Comparison of ENCODE assay signal across 8 cellular contexts in genomic region chr3:14947886-14948608, GRCh38. TPM values are rescaled to one million over a fixed set of nuclear protein-coding genes. Genes with fewer than 3 reads are reported as not detected.
DNase-seq lines count a peak whose midpoint lies in the region; ATAC-seq and TF ChIP-seq lines count a peak whose summit lies in the region.

No MANE protein-coding gene starts in this region.

- peaks cover 5% of the 10 kb centered on the region for H3K36me3 ChIP-seq in GM06990 (ENCODE audit: control insufficient read depth, insufficient read depth, low read length)
- H3K36me3 ChIP-seq in SK-N-MC (ENCODE audit: insufficient read depth, low read length), result peaks cover 14% of the 10 kb centered on the region
- H3K36me3 ChIP-seq in suprapubic skin, result peaks cover 23% of the 10 kb centered on the region

- DNase-seq in GM06990 (ENCODE audit: extremely low read depth, insufficient read length) (peak; percentile 95), NCI-H1048 (lab: John Stamatoyannopoulos, UW) (peak; percentile 89), SK-N-MC (ENCODE audit: low read depth, low spot score) (peak; percentile 64), globus pallidus (ENCODE audit: low spot score) (peak; percentile 99), nucleus accumbens (lab: John Stamatoyannopoulos, UW) (peak; percentile 87 to 99 (median 98)), suprapubic skin (ENCODE audit: low spot score in 2 of 2) (peak; percentile 97 to 98)

- peak; percentile 85 for ATAC-seq in HG02588 (IDR thresholded peaks at IDR 0.05; ENCODE audit: unreplicated experiment)

- H3K27ac Mint-ChIP-seq in activated naive CD4-positive, alpha-beta T cell treated with anti-CD3 and anti-CD28 coated beads, Interleukin-2, amount 50 U/mL, for 24 hours, result peak overlapping the region; percentile 100

- H3K4me3 Mint-ChIP-seq in activated naive CD4-positive, alpha-beta T cell treated with anti-CD3 and anti-CD28 coated beads, Interleukin-2, amount 50 U/mL, for 24 hours, result peak overlapping the region; percentile 100

- no peak for TF ChIP-seq CTCF in GM06990 (IDR thresholded peaks at IDR 0.05; ENCODE audit: insufficient read depth, low read length, poor library complexity, severe bottlenecking)
- TF ChIP-seq CTCF in suprapubic skin (IDR thresholded peaks at IDR 0.05), result no peak

- peak overlapping the region; percentile 90 for H3K4me3 ChIP-seq in GM06990 (replicated peaks; ENCODE audit: low read depth, low read length)
- H3K4me3 ChIP-seq in SK-N-MC, result peak overlapping the region; percentile 83
- peak overlapping the region; percentile 97 for H3K4me3 ChIP-seq in suprapubic skin

- no peaks in the 10 kb centered on the region for H3K27me3 ChIP-seq in GM06990 (replicated peaks; ENCODE audit: control insufficient read depth, insufficient read depth, low read length)
- H3K27me3 ChIP-seq in suprapubic skin, result no peaks in the 10 kb centered on the region

- peaks cover 42% of the 10 kb centered on the region for H3K4me1 ChIP-seq in suprapubic skin

- peak overlapping the region; percentile 83 for H3K9ac ChIP-seq in SK-N-MC (ENCODE audit: insufficient read length)

- no peak for TF ChIP-seq POLR2A in suprapubic skin (IDR thresholded peaks at IDR 0.05)

- H3K27ac ChIP-seq in SK-N-MC (peak overlapping the region; percentile 98), suprapubic skin (peak overlapping the region; percentile 100)

- H3K27me3 Mint-ChIP-seq in activated naive CD4-positive, alpha-beta T cell treated with anti-CD3 and anti-CD28 coated beads, Interleukin-2, amount 50 U/mL, for 24 hours, result no peaks in the 10 kb centered on the region

- peaks cover 63% of the 10 kb centered on the region for H3K4me1 Mint-ChIP-seq in activated naive CD4-positive, alpha-beta T cell treated with anti-CD3 and anti-CD28 coated beads, Interleukin-2, amount 50 U/mL, for 24 hours

- WGBS in suprapubic skin, result 1% methylated on average over 30 of the region's 79 CpGs

- TF ChIP-seq EP300 in suprapubic skin (IDR thresholded peaks at IDR 0.05), result no peak

- peaks cover 2% of the 10 kb centered on the region for H3K36me3 Mint-ChIP-seq in activated naive CD4-positive, alpha-beta T cell treated with anti-CD3 and anti-CD28 coated beads, Interleukin-2, amount 50 U/mL, for 24 hours

- H3K9me3 Mint-ChIP-seq in activated naive CD4-positive, alpha-beta T cell treated with anti-CD3 and anti-CD28 coated beads, Interleukin-2, amount 50 U/mL, for 24 hours, result no peaks in the 10 kb centered on the region

- H3K9me3 ChIP-seq in SK-N-MC (ENCODE audit: low read depth, low read length) (no peaks in the 10 kb centered on the region), suprapubic skin (no peaks in the 10 kb centered on the region)

RNA-seq across cellular contexts. Expression of gene NR2C2, which starts 0.7 kb away (rescaled TPM):
- 10 to 100 TPM; 33.3 to 91.6 (median 51.5) TPM for total RNA-seq in suprapubic skin

Comparison
In these comparisons a context has a peak if more than half of its experiments do, and no peak if none do; other contexts are left out.
1. Peak in every context shown above with its lines: DNase-seq, ATAC-seq, H3K4me3 ChIP-seq and H3K27ac ChIP-seq.